Comparison of ENCODE assay signal across 8 cellular contexts in genomic region chr11:124745835-124746620, GRCh38. TPM values are rescaled to one million over a fixed set of nuclear protein-coding genes. Genes with fewer than 3 reads are reported as not detected.
DNase-seq lines count a peak whose midpoint lies in the region; ATAC-seq and TF ChIP-seq lines count a peak whose summit lies in the region.

No MANE protein-coding gene starts in this region.

- H3K4me3 ChIP-seq in NT2/D1 (ENCODE audit: insufficient read length, low read depth) (peak overlapping the region; percentile 65), mesodermal cell (ENCODE audit: extremely low read depth, insufficient read depth, low read length, poor library complexity, severe bottlenecking) (peak overlapping the region; percentile 23)

- H3K9me3 Mint-ChIP-seq in type B pancreatic cell = no peaks in the 10 kb centered on the region

- H3K9me3 ChIP-seq in NT2/D1 (ENCODE audit: insufficient read depth, low read length) (no peaks in the 10 kb centered on the region), mesodermal cell (ENCODE audit: control insufficient read depth, low read length) (no peaks in the 10 kb centered on the region)

- H3K27ac Mint-ChIP-seq in type B pancreatic cell = peak overlapping the region; percentile 91

- DNase-seq in GM13977 (ENCODE audit: low spot score) (peak; percentile 77), NT2/D1 (ENCODE audit: low read depth, low spot score) (no peak), caudate nucleus (lab: John Stamatoyannopoulos, UW) (peak in 11 of 61 donors; percentile 18 to 56 (median 31)), type B pancreatic cell (ENCODE audit: extremely low spot score, unreplicated experiment) (no peak), cortex of kidney (lab: John Stamatoyannopoulos, UW) (no peak), superior temporal gyrus (ENCODE audit: extremely low spot score) (no peak)

- peaks cover 9% of the 10 kb centered on the region for H3K4me1 ChIP-seq in NT2/D1 (ENCODE audit: insufficient read depth, insufficient read length)
- peaks cover 34% of the 10 kb centered on the region for H3K4me1 ChIP-seq in mesodermal cell (ENCODE audit: control insufficient read depth, insufficient read depth, low read length, poor library complexity, severe bottlenecking)

- H3K9ac ChIP-seq in NT2/D1 (ENCODE audit: insufficient read length, low read depth) = peak overlapping the region; percentile 78

- WGBS in mesodermal cell (ENCODE audit: insufficient coverage in 2 of 2), 2 experiments = 7 to 10% methylated on average over 22 to 28 of the region's 41 CpGs

- ATAC-seq in HG02588 (IDR thresholded peaks at IDR 0.05; ENCODE audit: unreplicated experiment) = peak; percentile 19

- peaks cover 99% of the 10 kb centered on the region for H3K27me3 Mint-ChIP-seq in type B pancreatic cell

- in situ Hi-C loops in GM13977 (cut with MboI; ENCODE audit: low pct_unique_long_range_greater_than_20kb, low sequenced_read_pairs, unreplicated experiment) = no loop called here

- H3K27me3 ChIP-seq in NT2/D1 (ENCODE audit: insufficient read depth, insufficient read length) = peaks cover 67% of the 10 kb centered on the region

- peaks cover 8% of the 10 kb centered on the region for H3K36me3 Mint-ChIP-seq in type B pancreatic cell

- TF ChIP-seq CTCF in GM13977 (IDR thresholded peaks at IDR 0.05; ENCODE audit: extremely low read depth, insufficient read depth, missing control alignments) = peak; percentile 53
- peak; percentile 58 for TF ChIP-seq CTCF in type B pancreatic cell (conservative IDR thresholded peaks at IDR 0.05)

- H3K4me3 Mint-ChIP-seq in type B pancreatic cell = peak overlapping the region; percentile 98

- H3K27ac ChIP-seq in caudate nucleus (ENCODE audit: low read depth, low read length) = peak overlapping the region; percentile 52
- no peak overlapping the region for H3K27ac ChIP-seq in mesodermal cell (ENCODE audit: low read depth, low read length, severe bottlenecking)

- H3K4me1 Mint-ChIP-seq in type B pancreatic cell (ENCODE audit: unreplicated experiment) = peaks cover 18% of the 10 kb centered on the region

- H3K36me3 ChIP-seq in NT2/D1 (ENCODE audit: insufficient read depth, insufficient read length, low read length) = no peaks in the 10 kb centered on the region
- peaks cover 8% of the 10 kb centered on the region for H3K36me3 ChIP-seq in mesodermal cell (ENCODE audit: control insufficient read depth, insufficient read depth, low read length)

RNA-seq across cellular contexts. Expression of gene VSIG2, which starts 6.0 kb away (rescaled TPM):
- polyA plus RNA-seq in mesodermal cell (2013, experiment 1 of 2) = 1.0 TPM
- 0.25 TPM for polyA plus RNA-seq in mesodermal cell (2013, experiment 2 of 2)
- 8.7 and 14.8 TPM in 2 replicates for total RNA-seq in type B pancreatic cell (ENCODE audit: low replicate concordance)

RNA-seq across cellular contexts. Expression of gene NRGN, which starts 6.3 kb away (rescaled TPM):
- polyA plus RNA-seq in mesodermal cell (2013, experiment 1 of 2) = 28.7 TPM
- polyA plus RNA-seq in mesodermal cell (2013, experiment 2 of 2) = 23.7 TPM
- total RNA-seq in type B pancreatic cell (ENCODE audit: low replicate concordance) = 3.6 and 17.3 TPM in 2 replicates

RNA-seq across cellular contexts. Expression of gene ESAM, which starts 16.1 kb away (rescaled TPM):
- 97.5 TPM for polyA plus RNA-seq in mesodermal cell (2013, experiment 1 of 2)
- 81.5 TPM for polyA plus RNA-seq in mesodermal cell (2013, experiment 2 of 2)
- 3.6 and 3.7 TPM in 2 replicates for total RNA-seq in type B pancreatic cell (ENCODE audit: low replicate concordance)

RNA-seq across cellular contexts. Expression of gene MSANTD2, which starts 54.2 kb away (rescaled TPM):
- 15.2 TPM for polyA plus RNA-seq in mesodermal cell (2013, experiment 1 of 2)
- 14.4 TPM for polyA plus RNA-seq in mesodermal cell (2013, experiment 2 of 2)
- 13.2 and 27.4 TPM in 2 replicates for total RNA-seq in type B pancreatic cell (ENCODE audit: low replicate concordance)
